ENCODE assay signal across 8 cellular contexts in the genomic region with DNA sequence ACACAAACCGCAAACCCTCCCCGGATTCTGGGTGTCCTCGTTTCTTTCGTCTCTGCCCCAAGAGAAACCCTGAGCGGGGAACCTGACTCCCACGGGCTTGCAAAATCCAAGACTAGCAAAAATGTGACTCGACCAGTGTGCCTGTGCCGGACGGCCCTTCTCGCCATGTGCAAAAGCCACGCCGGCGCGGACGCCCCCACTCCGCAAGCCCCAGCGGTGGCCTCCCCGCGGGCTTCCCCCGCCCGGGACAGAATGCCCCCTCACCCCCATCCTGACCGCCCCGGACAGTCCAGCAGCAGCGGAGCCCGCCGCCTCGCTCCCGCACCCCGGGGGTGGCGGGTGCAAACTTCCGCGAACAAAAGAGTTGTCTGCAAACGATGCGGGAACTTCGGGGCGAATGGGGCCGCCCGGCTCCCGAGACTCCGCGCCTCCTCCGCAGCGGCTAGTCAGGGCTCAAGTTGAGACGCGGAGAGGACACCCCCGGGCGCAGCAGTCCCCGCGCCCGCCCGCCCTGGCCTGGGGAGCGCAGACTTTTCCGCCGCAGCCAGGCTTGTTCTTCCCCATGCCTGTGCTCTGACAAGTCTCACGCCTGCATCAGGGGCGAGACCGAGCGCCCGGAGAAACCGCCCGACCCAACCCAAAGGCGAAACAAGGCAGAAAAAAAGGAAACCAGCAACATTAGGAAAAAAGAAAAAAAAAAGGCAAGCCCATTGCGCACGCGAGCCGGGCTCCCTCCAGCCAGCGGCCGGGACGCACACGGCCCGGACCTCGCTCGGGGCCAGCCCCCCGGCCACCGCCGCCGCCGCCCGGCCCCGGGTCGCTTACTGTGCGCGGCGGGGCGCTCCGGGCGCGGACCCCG. TPM values are rescaled to one million over a fixed set of nuclear protein-coding genes. Genes with fewer than 3 reads are reported as not detected.
DNase-seq lines count a peak whose midpoint lies in the region; ATAC-seq, FAIRE-seq and TF ChIP-seq lines count a peak whose summit lies in the region.

No MANE protein-coding gene starts in this region.

- peak overlapping the region; percentile 96 to 98 (median 97) for H3K27ac Mint-ChIP-seq in IgD-negative memory B cell
- H3K27ac Mint-ChIP-seq in activated CD8-positive, alpha-beta memory T cell treated with anti-CD3 and anti-CD28 coated beads, Interleukin-2, amount 10 ng/mL, durations not matched to agents 7 days and 5 days = peak overlapping the region; percentile 95

- peak overlapping the region; percentile 67 for H2BK120ac ChIP-seq in neuronal stem cell (ENCODE audit: low read depth, low read length)

- peaks cover 4% of the 10 kb centered on the region for H3K79me1 ChIP-seq in neuronal stem cell (ENCODE audit: low read depth, low read length)

- H4K8ac ChIP-seq in neuronal stem cell (ENCODE audit: low read depth, low read length) = no peak overlapping the region

- TF ChIP-seq CTCF in 22Rv1 (IDR thresholded peaks at IDR 0.05) (no peak), GM12875 (IDR thresholded peaks at IDR 0.05; ENCODE audit: borderline replicate concordance, insufficient read depth, low read depth, low read length) (no peak), fibroblast of pulmonary artery (IDR thresholded peaks at IDR 0.05; ENCODE audit: low read length, missing control alignments) (no peak)

- H3K4ac ChIP-seq in neuronal stem cell (ENCODE audit: low read length) = peak overlapping the region; percentile 23

- WGBS in neuronal stem cell (ENCODE audit: extremely low coverage in 2 of 2, insufficient read length in 2 of 2, insufficient replicate concordance in 1 of 2), 2 donors = no CpG with 5 or more reads among the region's 89 CpGs

- H3K27ac ChIP-seq in 22Rv1 = peak overlapping the region; percentile 73
- H3K27ac ChIP-seq in neuronal stem cell (replicated peaks; ENCODE audit: low read length) = no peak overlapping the region

- peak overlapping the region; percentile 68 for H2AK5ac ChIP-seq in neuronal stem cell (ENCODE audit: low read depth, low read length)

- peak overlapping the region; percentile 84 for H3K9ac ChIP-seq in neuronal stem cell (ENCODE audit: low read depth, low read length, poor library complexity)

- H3K27me3 ChIP-seq in neuronal stem cell (ENCODE audit: control insufficient read depth in 3 of 3, insufficient read depth in 3 of 3, low read depth in 1 of 3, low read length in 3 of 3) = no peaks in the 10 kb centered on the region

- no peak for DNase-seq in activated CD8-positive, alpha-beta memory T cell treated with anti-CD3 and anti-CD28 coated beads, Interleukin-2, amount 10 ng/mL, durations not matched to agents 7 days and 5 days
- DNase-seq in fibroblast of pulmonary artery (ENCODE audit: low read depth) = no peak
- peak; percentile 35 for DNase-seq in neuronal stem cell (ENCODE audit: low spot score)
- no peak for DNase-seq in GM12892 (ENCODE audit: insufficient read length)

- H2BK15ac ChIP-seq in neuronal stem cell (ENCODE audit: low read length) = peak overlapping the region; percentile 33

- H3K23ac ChIP-seq in neuronal stem cell (ENCODE audit: low read depth, low read length, poor library complexity) = peak overlapping the region; percentile 36

- peaks cover 32 to 49% (median 46%) of the 10 kb centered on the region in 3 donors for H3K4me1 Mint-ChIP-seq in IgD-negative memory B cell
- peaks cover 61% of the 10 kb centered on the region for H3K4me1 Mint-ChIP-seq in activated CD8-positive, alpha-beta memory T cell treated with anti-CD3 and anti-CD28 coated beads, Interleukin-2, amount 10 ng/mL, durations not matched to agents 7 days and 5 days

- peaks cover 30 to 52% of the 10 kb centered on the region in 2 donors for H3K4me1 ChIP-seq in neuronal stem cell (ENCODE audit: control insufficient read depth in 2 of 2, insufficient read depth in 1 of 2, low read depth in 1 of 2, low read length in 2 of 2)

- H2AFZ ChIP-seq in neuronal stem cell (ENCODE audit: low read length) = peak overlapping the region; percentile 84

- peaks cover 8% of the 10 kb centered on the region for H3K36me3 Mint-ChIP-seq in IgD-negative memory B cell
- peaks cover 10% of the 10 kb centered on the region for H3K36me3 Mint-ChIP-seq in activated CD8-positive, alpha-beta memory T cell treated with anti-CD3 and anti-CD28 coated beads, Interleukin-2, amount 10 ng/mL, durations not matched to agents 7 days and 5 days

- H3K4me2 ChIP-seq in neuronal stem cell (ENCODE audit: insufficient read depth, low read length, poor library complexity, severe bottlenecking) = peak overlapping the region; percentile 98

- H3K14ac ChIP-seq in neuronal stem cell (ENCODE audit: low read length) = peak overlapping the region; percentile 76

- no peaks in the 10 kb centered on the region for H3K27me3 Mint-ChIP-seq in IgD-negative memory B cell
- peaks cover 2% of the 10 kb centered on the region for H3K27me3 Mint-ChIP-seq in activated CD8-positive, alpha-beta memory T cell treated with anti-CD3 and anti-CD28 coated beads, Interleukin-2, amount 10 ng/mL, durations not matched to agents 7 days and 5 days

- TF ChIP-seq POLR2A in GM12892 (IDR thresholded peaks at IDR 0.05; ENCODE audit: low read depth, low read length) = no peak

- peaks cover 3 to 10% of the 10 kb centered on the region in 2 donors for H3K36me3 ChIP-seq in neuronal stem cell (replicated peaks in 1 of 2; ENCODE audit: control insufficient read depth in 2 of 2, insufficient read depth in 2 of 2, low read length in 2 of 2)

- CTCF ChIA-PET in activated CD8-positive, alpha-beta memory T cell treated with anti-CD3 and anti-CD28 coated beads, Interleukin-2, amount 10 ng/mL, durations not matched to agents 7 days and 5 days (lab: Charles Lee) = interaction anchor here (0.6 to 5.1 kb wide), 17 partner anchors 10 to 213 kb away, joined by 3 to 92 read pairs (median 25); no protein-coding TSS in a partner anchor

- no peaks in the 10 kb centered on the region for H3K9me3 Mint-ChIP-seq in IgD-negative memory B cell
- H3K9me3 Mint-ChIP-seq in activated CD8-positive, alpha-beta memory T cell treated with anti-CD3 and anti-CD28 coated beads, Interleukin-2, amount 10 ng/mL, durations not matched to agents 7 days and 5 days (ENCODE audit: low read depth) = no peaks in the 10 kb centered on the region

- peak overlapping the region; percentile 82 for H3K4me3 ChIP-seq in GM12875 (ENCODE audit: low read depth, low read length)
- peak overlapping the region; percentile 69 for H3K4me3 ChIP-seq in fibroblast of pulmonary artery (replicated peaks; ENCODE audit: low read depth, low read length)
- H3K4me3 ChIP-seq in neuronal stem cell (ENCODE audit: low read length in 2 of 2) = peak overlapping the region; percentile 71 to 90

- peak overlapping the region; percentile 27 for H2BK5ac ChIP-seq in neuronal stem cell (ENCODE audit: low read length)

- peak overlapping the region; percentile 94 to 100 (median 98) for H3K4me3 Mint-ChIP-seq in IgD-negative memory B cell
- peak overlapping the region; percentile 80 for H3K4me3 Mint-ChIP-seq in activated CD8-positive, alpha-beta memory T cell treated with anti-CD3 and anti-CD28 coated beads, Interleukin-2, amount 10 ng/mL, durations not matched to agents 7 days and 5 days

- peak; percentile 20 for ATAC-seq in activated CD8-positive, alpha-beta memory T cell treated with anti-CD3 and anti-CD28 coated beads, Interleukin-2, amount 10 ng/mL, durations not matched to agents 7 days and 5 days
- no peak for ATAC-seq in HG03457 (IDR thresholded peaks at IDR 0.05; ENCODE audit: unreplicated experiment)

- H4K91ac ChIP-seq in neuronal stem cell (ENCODE audit: low read depth, low read length, poor library complexity) = no peak overlapping the region

- H3K9me3 ChIP-seq in neuronal stem cell (replicated peaks in 1 of 2; ENCODE audit: control insufficient read depth in 2 of 2, insufficient read depth in 1 of 2, low read depth in 1 of 2, low read length in 2 of 2) = no peaks in the 10 kb centered on the region

- no peak overlapping the region for H2BK12ac ChIP-seq in neuronal stem cell (ENCODE audit: low read length)

- no peak for FAIRE-seq in GM12892 (lab: Jason Lieb, UNC)

- H3K18ac ChIP-seq in neuronal stem cell (ENCODE audit: low read length) = peak overlapping the region; percentile 95

RNA-seq across cellular contexts. Expression of gene FAM53B, which starts 0.8 kb away (rescaled TPM):
- 48.9 TPM for polyA plus RNA-seq in IgD-negative memory B cell
- total RNA-seq in activated CD8-positive, alpha-beta memory T cell treated with anti-CD3 and anti-CD28 coated beads, Interleukin-2, amount 10 ng/mL, durations not matched to agents 7 days and 5 days = 10 to 100 TPM; 33.5 to 45.5 TPM
- polyA plus RNA-seq in neuronal stem cell (2013, experiment 1 of 2) = 15.1 TPM
- polyA plus RNA-seq in neuronal stem cell (2013, experiment 2 of 2) = 15.7 TPM
- polyA plus RNA-seq in GM12892 (2012; ENCODE audit: missing spikeins) = 6.0 TPM

RNA-seq across cellular contexts. Expression of gene EEF1AKMT2, which starts 48.3 kb away (rescaled TPM):
- polyA plus RNA-seq in IgD-negative memory B cell = 23.3 TPM
- total RNA-seq in activated CD8-positive, alpha-beta memory T cell treated with anti-CD3 and anti-CD28 coated beads, Interleukin-2, amount 10 ng/mL, durations not matched to agents 7 days and 5 days = 10 to 100 TPM; 22.3 to 26.3 TPM
- polyA plus RNA-seq in neuronal stem cell (2013, experiment 1 of 2) = 17.4 TPM
- 19.7 TPM for polyA plus RNA-seq in neuronal stem cell (2013, experiment 2 of 2)
- 25.0 TPM for polyA plus RNA-seq in GM12892 (2012; ENCODE audit: missing spikeins)

RNA-seq across cellular contexts. Expression of gene ABRAXAS2, which starts 58.2 kb away (rescaled TPM):
- 13.7 TPM for polyA plus RNA-seq in IgD-negative memory B cell
- 10 to 100 TPM; 13.5 to 19.0 TPM for total RNA-seq in activated CD8-positive, alpha-beta memory T cell treated with anti-CD3 and anti-CD28 coated beads, Interleukin-2, amount 10 ng/mL, durations not matched to agents 7 days and 5 days
- 14.3 TPM for polyA plus RNA-seq in neuronal stem cell (2013, experiment 1 of 2)
- 14.2 TPM for polyA plus RNA-seq in neuronal stem cell (2013, experiment 2 of 2)
- 12.8 TPM for polyA plus RNA-seq in GM12892 (2012; ENCODE audit: missing spikeins)
